ENCODE assay signal across 27 cellular contexts in the genomic region with DNA sequence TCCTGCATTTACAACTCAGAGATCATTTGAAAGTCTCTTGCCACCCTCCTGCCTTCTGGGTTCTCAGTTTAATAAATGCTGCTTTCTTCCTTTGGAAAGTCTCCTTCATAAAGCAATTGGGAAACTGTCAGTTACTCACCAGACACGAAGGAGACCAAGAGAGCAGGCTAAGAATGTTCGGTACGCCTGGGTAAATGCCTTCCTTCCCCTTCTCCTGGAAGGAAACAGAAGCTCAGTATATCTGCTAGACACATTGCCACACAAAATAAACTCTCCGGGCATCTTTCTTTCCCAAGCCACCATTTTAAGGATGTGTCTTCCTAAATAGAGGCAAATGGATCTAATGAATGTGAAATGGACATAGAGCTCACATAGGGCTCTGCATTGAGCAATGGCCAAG.
"Had no signal": no experiment of that assay in that cellular context is flagged by ENCODE, and none has a peak within 500 bp of the region (broad histone marks: within the 10 kb centered on the region; RNA-seq: fewer than 3 reads in every experiment).

No MANE protein-coding gene starts in this region.

- H3K4me1 Mint-ChIP-seq: stimulated activated effector memory CD8-positive, alpha-beta T cell treated with anti-CD3 and anti-CD28 coated beads, Interleukin-12 subunit alpha, Interleukin-12 subunit beta, amount 100 ng/mL, for 72 hours; stimulated activated memory B cell treated with anti-CD40 and anti-IgM and Interleukin-4, amounts not matched to agents 10 μg/mL and 1 μg/mL and 100 μg/mL, for 72 hours; stimulated activated naive B cell treated with anti-CD40 and anti-IgM and Interleukin-4, amounts not matched to agents 10 μg/mL and 1 μg/mL and 100 μg/mL, for 72 hours; stimulated activated naive CD8-positive, alpha-beta T cell treated with anti-CD3 and anti-CD28 coated beads, Interleukin-15, amount 100 ng/mL, for 72 hours had no signal

- H3K27me3 ChIP-seq: testis, thyroid gland, tibial artery, tibial nerve, transverse colon, upper lobe of left lung, upper lobe of right lung, uterus, vagina had no signal

- H3K4me3 ChIP-seq: stomach, suprapubic skin, testis, thoracic aorta, thyroid gland, tibial artery, tibial nerve, transverse colon, upper lobe of left lung, upper lobe of right lung, uterus, vagina had no signal

- DNase-seq: stimulated activated CD4-positive, alpha-beta T cell treated with anti-CD3 and anti-CD28 coated beads, Interleukin-2, amount 100 ng/mL, for 48 hours; stimulated activated CD4-positive, alpha-beta T cell treated with anti-CD3 and anti-CD28 coated beads, Interleukin-4, amount 100 ng/mL, for 1 hour; stimulated activated CD4-positive, alpha-beta T cell treated with anti-CD3 and anti-CD28 coated beads, Interleukin-4, amount 100 ng/mL, for 24 hours; stimulated activated CD4-positive, alpha-beta T cell treated with anti-CD3 and anti-CD28 coated beads, Interleukin-4, amount 100 ng/mL, for 4 hours; stimulated activated CD8-positive, alpha-beta memory T cell treated with anti-CD3 and anti-CD28 coated beads, Interleukin-4, amount 100 ng/mL, for 48 hours; stimulated activated naive B cell treated with anti-CD40 and anti-IgM and Interleukin-4, amounts not matched to agents 10 μg/mL and 1 μg/mL and 100 μg/mL, for 72 hours; stimulated activated naive CD4-positive, alpha-beta T cell; stimulated activated naive CD4-positive, alpha-beta T cell treated with Interleukin-2 at 50 U/mL for 16 hours; stimulated activated naive CD8-positive, alpha-beta T cell treated with anti-CD3 and anti-CD28 coated beads, Interleukin-15, amount 100 ng/mL, for 72 hours; stimulated activated naive CD8-positive, alpha-beta T cell treated with anti-CD3 and anti-CD28 coated beads, Interleukin-15, Interleukin-2, amounts not matched to agents 100 U/mL and 50 U/mL, for 24 hours; stomach; substantia nigra; testis; thyroid gland; tibial artery; transverse colon; upper lobe of left lung; upper lobe of right lung; uterus had no signal

- ATAC-seq: stimulated activated effector memory CD8-positive, alpha-beta T cell treated with anti-CD3 and anti-CD28 coated beads, Interleukin-12 subunit alpha, Interleukin-12 subunit beta, amount 100 ng/mL, for 72 hours; stimulated activated memory B cell treated with anti-CD40 and anti-IgM and Interleukin-4, amounts not matched to agents 10 μg/mL and 1 μg/mL and 100 μg/mL, for 72 hours; stimulated activated naive B cell treated with anti-CD40 and anti-IgM and Interleukin-4, amounts not matched to agents 10 μg/mL and 1 μg/mL and 100 μg/mL, for 72 hours; stimulated activated naive CD8-positive, alpha-beta T cell treated with anti-CD3 and anti-CD28 coated beads, Interleukin-15, amount 100 ng/mL, for 72 hours; stimulated activated naive CD8-positive, alpha-beta T cell treated with anti-CD3 and anti-CD28 coated beads, Interleukin-15, Interleukin-2, amounts not matched to agents 100 U/mL and 50 U/mL, for 24 hours; upper lobe of right lung had no signal

- H3K27ac Mint-ChIP-seq: stimulated activated effector memory CD8-positive, alpha-beta T cell treated with anti-CD3 and anti-CD28 coated beads, Interleukin-12 subunit alpha, Interleukin-12 subunit beta, amount 100 ng/mL, for 72 hours; stimulated activated memory B cell treated with anti-CD40 and anti-IgM and Interleukin-4, amounts not matched to agents 10 μg/mL and 1 μg/mL and 100 μg/mL, for 72 hours; stimulated activated naive B cell treated with anti-CD40 and anti-IgM and Interleukin-4, amounts not matched to agents 10 μg/mL and 1 μg/mL and 100 μg/mL, for 72 hours; stimulated activated naive CD8-positive, alpha-beta T cell treated with anti-CD3 and anti-CD28 coated beads, Interleukin-15, amount 100 ng/mL, for 72 hours; stimulated activated naive CD8-positive, alpha-beta T cell treated with anti-CD3 and anti-CD28 coated beads, Interleukin-15, Interleukin-2, amounts not matched to agents 100 ng/mL and 50 ng/mL, for 24 hours; type B pancreatic cell had no signal

- H3K27me3 Mint-ChIP-seq: stimulated activated naive CD8-positive, alpha-beta T cell treated with anti-CD3 and anti-CD28 coated beads, Interleukin-15, amount 100 ng/mL, for 72 hours; stimulated activated naive CD8-positive, alpha-beta T cell treated with anti-CD3 and anti-CD28 coated beads, Interleukin-15, Interleukin-2, amounts not matched to agents 100 ng/mL and 50 ng/mL, for 24 hours had no signal

- H3K27ac ChIP-seq: stomach, suprapubic skin, testis, thoracic aorta, thyroid gland, tibial artery, tibial nerve, transverse colon, upper lobe of left lung, upper lobe of right lung, uterus, vagina had no signal

- H3K9me3 Mint-ChIP-seq: type B pancreatic cell had no signal

- H3K9me3 ChIP-seq: stomach, suprapubic skin, testis, thoracic aorta, thyroid gland, tibial artery, tibial nerve, transverse colon, upper lobe of left lung, upper lobe of right lung, uterus, vagina had no signal

- H3K4me1 ChIP-seq: stomach, suprapubic skin, testis, thyroid gland, tibial artery, tibial nerve, transverse colon, upper lobe of left lung, upper lobe of right lung, uterus, vagina had no signal

- H3K36me3 ChIP-seq: stomach, suprapubic skin, thoracic aorta, thyroid gland, tibial artery, tibial nerve, transverse colon, upper lobe of left lung, upper lobe of right lung, uterus, vagina had no signal

- H3K36me3 Mint-ChIP-seq: stimulated activated effector memory CD8-positive, alpha-beta T cell treated with anti-CD3 and anti-CD28 coated beads, Interleukin-12 subunit alpha, Interleukin-12 subunit beta, amount 100 ng/mL, for 72 hours; stimulated activated memory B cell treated with anti-CD40 and anti-IgM and Interleukin-4, amounts not matched to agents 10 μg/mL and 1 μg/mL and 100 μg/mL, for 72 hours; stimulated activated naive B cell treated with anti-CD40 and anti-IgM and Interleukin-4, amounts not matched to agents 10 μg/mL and 1 μg/mL and 100 μg/mL, for 72 hours; type B pancreatic cell had no signal

- H3K4me3 Mint-ChIP-seq: stimulated activated effector memory CD8-positive, alpha-beta T cell treated with anti-CD3 and anti-CD28 coated beads, Interleukin-12 subunit alpha, Interleukin-12 subunit beta, amount 100 ng/mL, for 72 hours; stimulated activated memory B cell treated with anti-CD40 and anti-IgM and Interleukin-4, amounts not matched to agents 10 μg/mL and 1 μg/mL and 100 μg/mL, for 72 hours; stimulated activated naive B cell treated with anti-CD40 and anti-IgM and Interleukin-4, amounts not matched to agents 10 μg/mL and 1 μg/mL and 100 μg/mL, for 72 hours; stimulated activated naive CD8-positive, alpha-beta T cell treated with anti-CD3 and anti-CD28 coated beads, Interleukin-15, amount 100 ng/mL, for 72 hours; stimulated activated naive CD8-positive, alpha-beta T cell treated with anti-CD3 and anti-CD28 coated beads, Interleukin-15, Interleukin-2, amounts not matched to agents 100 ng/mL and 50 ng/mL, for 24 hours; type B pancreatic cell had no signal
